In genomic region chrX:68383540-68383939, GRCh38 we compare ENCODE assay signal across 20 cellular contexts.
"Had no signal": no experiment of that assay in that cellular context is flagged by ENCODE, and none has a peak within 500 bp of the region (broad histone marks: within the 10 kb centered on the region; RNA-seq: fewer than 3 reads in every experiment).

No MANE protein-coding gene starts in this region.

- DNase-seq: heart left ventricle; hypothalamus; immature natural killer cell; islet precursor cell; lower lobe of right lung; mammary epithelial cell; mesenchymal stem cell; naive thymus-derived CD8-positive, alpha-beta T cell; occipital lobe; psoas muscle; right lobe of liver; stimulated activated CD4-positive, alpha-beta T cell treated with anti-CD3 and anti-CD28 coated beads, Interleukin-12 subunit alpha, Interleukin-12 subunit beta, amount 100 ng/mL, for 4 hours; stimulated activated CD4-positive, alpha-beta T cell treated with anti-CD3 and anti-CD28 coated beads, Interleukin-4, amount 100 ng/mL, for 24 hours; stimulated activated naive CD4-positive, alpha-beta T cell; uterus had no signal

- H3K4me1 ChIP-seq: heart left ventricle, lower lobe of right lung, parathyroid adenoma, psoas muscle, right lobe of liver, uterus had no signal

- ATAC-seq: lower lobe of right lung; naive thymus-derived CD8-positive, alpha-beta T cell; psoas muscle; right lobe of liver; stimulated activated effector memory CD8-positive, alpha-beta T cell treated with anti-CD3 and anti-CD28 coated beads, Interleukin-12 subunit alpha, Interleukin-12 subunit beta, amount 100 ng/mL, for 72 hours had no signal

- H3K27ac ChIP-seq: heart left ventricle, lower lobe of right lung, parathyroid adenoma, psoas muscle, right lobe of liver, skin epidermis, suprapubic skin, uterus had no signal

- H3K9me3 ChIP-seq: heart left ventricle, lower lobe of right lung, psoas muscle, right lobe of liver, suprapubic skin, tibial nerve, uterus had no signal

- H3K27me3 ChIP-seq: right lobe of liver, suprapubic skin, tibial nerve, uterus had no signal

- H3K36me3 ChIP-seq: heart left ventricle, lower lobe of right lung, right lobe of liver, suprapubic skin, tibial nerve, uterus had no signal

- H3K4me3 ChIP-seq: heart left ventricle, lower lobe of right lung, psoas muscle, right lobe of liver, skin epidermis, suprapubic skin, tibial nerve, uterus had no signal
